ENCODE assay signal across 26 cellular contexts in the genomic region with DNA sequence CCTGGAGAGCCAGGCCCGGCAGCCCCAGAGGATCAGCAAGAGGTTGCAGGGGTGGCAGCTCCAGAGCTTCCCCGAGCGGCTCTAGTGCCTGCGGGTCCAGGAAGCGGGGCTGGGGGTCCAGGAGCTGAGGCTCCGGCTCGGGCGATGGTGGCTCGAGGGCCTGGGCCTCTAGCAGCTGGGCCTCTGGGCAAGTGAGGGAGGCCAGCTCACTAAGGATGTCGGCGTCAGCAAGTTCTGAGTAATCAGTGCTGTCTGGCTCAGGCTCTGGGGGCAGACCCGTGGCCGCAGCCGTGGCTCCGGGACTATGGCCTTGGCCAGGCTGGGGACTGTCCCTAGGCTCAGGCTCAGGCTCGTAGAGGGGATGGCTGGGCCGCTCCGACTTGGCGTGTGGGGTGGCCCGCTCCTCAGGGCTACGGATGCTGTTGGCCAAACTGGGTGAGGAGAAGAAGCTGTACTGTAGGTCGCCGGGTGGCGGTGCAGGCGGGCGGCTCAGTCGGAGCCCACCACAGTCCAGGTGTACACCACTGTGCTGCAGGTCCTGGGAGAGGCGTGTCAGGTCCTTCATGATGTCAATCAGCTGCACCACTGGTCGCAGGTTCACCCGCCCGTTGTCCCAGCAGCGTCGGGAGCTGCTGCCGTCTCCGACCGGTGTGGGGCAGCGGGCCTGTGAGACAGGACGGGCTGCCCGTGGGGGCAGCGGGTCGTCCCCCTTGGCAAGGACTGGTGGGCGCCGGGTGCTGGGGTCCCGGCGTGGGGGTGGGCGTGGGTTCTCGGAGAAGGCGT.
"Had no signal": no experiment of that assay in that cellular context is flagged by ENCODE, and none has a peak within 500 bp of the region (broad histone marks: within the 10 kb centered on the region; RNA-seq: fewer than 3 reads in every experiment).

No MANE protein-coding gene starts in this region.

- H3K9me3 ChIP-seq: heart left ventricle, lower lobe of right lung, mucosa of descending colon, neutrophil, ovary, sigmoid colon, stomach, transverse colon had no signal

- H3K4me3 ChIP-seq: coronary artery, dorsolateral prefrontal cortex, heart left ventricle, lower lobe of right lung, mucosa of descending colon, ovary, sigmoid colon, stomach, transverse colon had no signal

- ATAC-seq: activated CD4-positive, alpha-beta T cell treated with anti-CD3 and anti-CD28 coated beads for 36 hours; activated CD8-positive, alpha-beta memory T cell treated with anti-CD3 and anti-CD28 coated beads, Interleukin-2, amount 10 ng/mL, durations not matched to agents 7 days and 5 days; activated CD8-positive, alpha-beta T cell treated with anti-CD3 and anti-CD28 coated beads, Interleukin-2, amount 10 ng/mL, durations not matched to agents 7 days and 5 days; activated naive CD8-positive, alpha-beta T cell treated with anti-CD3 and anti-CD28 coated beads, Interleukin-2, amount 50 U/mL, for 24 hours; effector memory CD8-positive, alpha-beta T cell; heart left ventricle; left lobe of liver; lower lobe of right lung; mucosa of descending colon; stimulated activated naive B cell treated with anti-CD40 and anti-IgM and Interleukin-4, amounts not matched to agents 10 μg/mL and 1 μg/mL and 100 μg/mL, for 72 hours had no signal

- H3K27me3 ChIP-seq: dorsolateral prefrontal cortex, heart left ventricle, neutrophil, ovary, sigmoid colon, stomach, transverse colon had no signal

- H3K27ac ChIP-seq: heart left ventricle, lower lobe of right lung, neutrophil, ovary, transverse colon had no signal

- DNase-seq: activated CD4-positive, alpha-beta T cell treated with anti-CD3 and anti-CD28 coated beads for 36 hours; activated CD4-positive, CD25-positive, alpha-beta regulatory T cell; activated CD8-positive, alpha-beta memory T cell treated with anti-CD3 and anti-CD28 coated beads, Interleukin-2, amount 10 ng/mL, durations not matched to agents 7 days and 5 days; activated CD8-positive, alpha-beta T cell treated with anti-CD3 and anti-CD28 coated beads, Interleukin-2, amount 10 ng/mL, durations not matched to agents 7 days and 5 days; activated naive CD8-positive, alpha-beta T cell treated with anti-CD3 and anti-CD28 coated beads, Interleukin-2, amount 50 U/mL, for 24 hours; activated T-cell treated with anti-CD3 and anti-CD28 coated beads, Interleukin-2, amount 50 U/mL, for 48 hours; anterior cingulate cortex; cerebellar nuclear complex; dorsolateral prefrontal cortex; effector memory CD8-positive, alpha-beta T cell; erythroblast; lower lobe of right lung; mucosa of descending colon; retina; sigmoid colon; small intestine; stimulated activated CD4-positive, alpha-beta T cell treated with anti-CD3 and anti-CD28 coated beads, Interleukin-15, amount 100 ng/mL, for 24 hours; stimulated activated CD4-positive, alpha-beta T cell treated with anti-CD3 and anti-CD28 coated beads, Interleukin-2, amount 100 ng/mL, for 24 hours; stimulated activated naive B cell treated with anti-CD40 and anti-IgM and Interleukin-4, amounts not matched to agents 10 μg/mL and 1 μg/mL and 100 μg/mL, for 72 hours; stomach; transverse colon had no signal

- H3K36me3 ChIP-seq: neutrophil, ovary had no signal
